In the genomic region with DNA sequence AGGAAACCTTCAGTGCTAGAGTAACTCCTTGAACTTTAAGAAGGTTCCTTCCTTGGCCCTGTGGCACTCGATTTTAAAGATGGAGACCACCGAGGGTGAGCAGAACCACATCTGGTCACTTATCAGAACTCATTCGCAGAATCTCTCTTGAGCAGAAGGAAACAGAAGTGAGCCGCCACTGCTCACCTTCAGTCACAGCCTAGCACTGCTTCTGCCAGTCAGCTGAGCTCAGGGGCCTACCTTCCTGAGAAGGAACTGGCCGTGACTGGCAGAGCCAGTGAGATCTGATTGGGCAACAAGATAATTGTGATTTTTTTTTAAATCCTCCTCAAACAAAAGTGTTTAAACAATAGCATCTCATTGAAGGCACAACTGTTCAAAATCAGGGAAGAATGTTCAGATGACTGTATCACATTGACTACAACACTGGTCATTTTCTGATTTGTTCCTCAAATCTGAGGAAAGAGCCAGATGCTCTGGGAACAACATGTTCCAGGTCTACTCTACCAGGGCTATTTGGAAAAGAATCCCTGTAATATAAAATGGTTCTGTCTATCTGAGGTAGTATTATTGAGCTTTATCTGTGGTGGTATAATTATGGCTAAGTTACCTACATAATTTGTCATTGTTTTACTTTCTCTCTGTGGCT, we compare ENCODE assay signal across 11 cellular contexts. TPM values are rescaled to one million over a fixed set of nuclear protein-coding genes. Genes with fewer than 3 reads are reported as not detected.
DNase-seq lines count a peak whose midpoint lies in the region; ATAC-seq and TF ChIP-seq lines count a peak whose summit lies in the region.
"Had no signal": no experiment of that assay in that cellular context is flagged by ENCODE, and none has a peak within 500 bp of the region (broad histone marks: within the 10 kb centered on the region; RNA-seq: fewer than 3 reads in every experiment).

No MANE protein-coding gene starts in this region.

- H3K36me3 ChIP-seq in ascending aorta: no peaks in the 10 kb centered on the region
- no peaks in the 10 kb centered on the region for H3K36me3 ChIP-seq in lower lobe of right lung
- H3K36me3 ChIP-seq: ovary had no signal

- H3K4me3 Mint-ChIP-seq in neural crest cell: peak overlapping the region; percentile 81

- H3K27ac ChIP-seq in ascending aorta: no peak overlapping the region
- no peak overlapping the region for H3K27ac ChIP-seq in lower lobe of right lung
- H3K27ac ChIP-seq: ovary had no signal

- H3K9me3 Mint-ChIP-seq in neural crest cell: no peaks in the 10 kb centered on the region

- intact Hi-C loops in ascending aorta (cut with DNase I): loop anchor here (5.0 kb wide), 2 partner anchors 172 to 547 kb away; a partner anchor contains a TSS
- intact Hi-C loops in lower lobe of right lung (cut with DNase I): no loop called here

- no peaks in the 10 kb centered on the region for H3K36me3 Mint-ChIP-seq in neural crest cell (ENCODE audit: low read depth)

- H3K27ac Mint-ChIP-seq in neural crest cell (ENCODE audit: unreplicated experiment): no peak overlapping the region

- H3K4me3 ChIP-seq in ascending aorta: no peak overlapping the region
- H3K4me3 ChIP-seq in lower lobe of right lung: no peak overlapping the region
- H3K4me3 ChIP-seq: ovary had no signal

- peak; percentile 44 for DNase-seq in stimulated activated CD4-positive, alpha-beta T cell treated with anti-CD3 and anti-CD28 coated beads, Interleukin-15, amount 100 ng/mL, for 24 hours
- DNase-seq in stimulated activated CD4-positive, alpha-beta T cell treated with anti-CD3 and anti-CD28 coated beads, Interleukin-2, amount 100 ng/mL, for 48 hours: no peak
- peak; percentile 1 for DNase-seq in activated T-helper 9 cell treated with anti-CD3 and anti-CD28 coated beads, Interleukin-2, amount 50 U/mL, for 16 hours (ENCODE audit: low read depth)
- no peak for DNase-seq in neural crest cell (ENCODE audit: low read depth, low spot score)
- DNase-seq in ureter (ENCODE audit: low spot score): no peak
- no peak for DNase-seq in SKM-1 (lab: John Stamatoyannopoulos, UW; ENCODE audit: unreplicated experiment)
- no peak for DNase-seq in ascending aorta (ENCODE audit: low spot score in 2 of 2)
- no peak for DNase-seq in lower lobe of right lung
- DNase-seq: kidney, NCI-H2107, ovary had no signal

- H3K4me1 ChIP-seq in ascending aorta (peaks cover 3 to 9% of the 10 kb centered on the region in 2 donors), lower lobe of right lung (peaks cover 16% of the 10 kb centered on the region)

- TF ChIP-seq CTCF in neural crest cell (conservative IDR thresholded peaks at IDR 0.05) (no peak), ascending aorta (IDR thresholded peaks at IDR 0.05) (no peak), lower lobe of right lung (IDR thresholded peaks at IDR 0.05) (no peak)

- H3K27me3 Mint-ChIP-seq in neural crest cell (ENCODE audit: low read depth): no peaks in the 10 kb centered on the region

- H3K27me3 ChIP-seq in ascending aorta (no peaks in the 10 kb centered on the region), lower lobe of right lung (ENCODE audit: low read depth) (no peaks in the 10 kb centered on the region)
- H3K27me3 ChIP-seq: ovary had no signal

- H3K9me3 ChIP-seq in ascending aorta (no peaks in the 10 kb centered on the region), lower lobe of right lung (no peaks in the 10 kb centered on the region)
- H3K9me3 ChIP-seq: ovary had no signal

- no peak for ATAC-seq in lower lobe of right lung

- peaks cover 13% of the 10 kb centered on the region for H3K4me1 Mint-ChIP-seq in neural crest cell

RNA-seq across cellular contexts. Expression of a gene that starts 2.7 kb away (rescaled TPM):
- total RNA-seq in neural crest cell: 39.4 and 42.2 TPM in 2 replicates
- total RNA-seq in ureter: 169 TPM
- total RNA-seq in ascending aorta: 17.5 TPM
- total RNA-seq in lower lobe of right lung: 79.6 TPM

Comparison
In these comparisons a context has a peak if more than half of its experiments do, and no peak if none do; other contexts are left out.
1. DNase-seq: peak in stimulated activated CD4-positive, alpha-beta T cell treated with anti-CD3 and anti-CD28 coated beads, Interleukin-15, amount 100 ng/mL, for 24 hours (single experiment) and activated T-helper 9 cell treated with anti-CD3 and anti-CD28 coated beads, Interleukin-2, amount 50 U/mL, for 16 hours (single experiment); none in stimulated activated CD4-positive, alpha-beta T cell treated with anti-CD3 and anti-CD28 coated beads, Interleukin-2, amount 100 ng/mL, for 48 hours (0 of 2), neural crest cell (single experiment), ureter (single experiment), SKM-1 (single experiment), ascending aorta (0 of 2) and lower lobe of right lung (single experiment).